In the genomic region with DNA sequence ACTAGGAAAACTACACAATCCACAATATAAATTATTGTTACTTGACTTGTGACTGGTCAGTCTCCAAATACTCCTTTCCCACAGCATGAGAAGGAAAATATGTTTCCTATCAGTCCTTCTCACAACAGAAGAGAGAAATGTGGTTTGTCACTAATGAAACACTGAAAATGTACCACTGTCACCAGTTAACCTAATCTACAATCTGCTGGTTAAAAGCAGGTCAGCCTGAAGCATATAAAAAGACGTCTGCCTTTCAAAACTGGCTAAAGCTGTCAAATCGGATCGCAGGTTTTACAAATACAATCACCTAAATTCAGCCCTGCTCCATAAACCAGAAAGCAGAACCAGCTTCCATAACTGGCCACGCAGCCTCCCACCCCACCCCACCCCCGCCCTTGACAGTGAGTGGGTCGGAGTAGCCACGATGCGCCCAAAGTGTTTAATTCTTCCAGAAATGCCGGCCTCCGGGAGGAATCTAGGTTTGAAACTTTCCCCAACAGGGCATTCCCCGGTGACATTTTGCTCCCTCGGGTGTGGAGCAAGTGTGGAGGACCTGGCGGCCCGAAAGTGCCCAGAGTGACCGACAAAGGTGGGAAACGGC, we compare ENCODE assay signal across 8 cellular contexts. TPM values are rescaled to one million over a fixed set of nuclear protein-coding genes. Genes with fewer than 3 reads are reported as not detected.
DNase-seq lines count a peak whose midpoint lies in the region; ATAC-seq and TF ChIP-seq lines count a peak whose summit lies in the region.

No MANE protein-coding gene starts in this region.

- DNase-seq in DND-41 (no peak), GM23248 (peak; percentile 66), NCI-H69 (lab: John Stamatoyannopoulos, UW) (peak; percentile 38), brain microvascular endothelial cell (no peak), kidney epithelial cell (ENCODE audit: low read depth) (no peak), stromal cell of bone marrow (ENCODE audit: low read depth) (peak; percentile 6), GM19240 (ENCODE audit: insufficient read length, low spot score) (no peak), NCI-H2029 (lab: John Stamatoyannopoulos, UW) (no peak)

- H3K9ac ChIP-seq in DND-41 (ENCODE audit: low read depth, low read length): peak overlapping the region; percentile 68
- H3K9ac ChIP-seq in GM23248: peak overlapping the region; percentile 98

- peaks cover 9% of the 10 kb centered on the region; the same call in 1 of the 2 replicates for H3F3A ChIP-seq in GM23248 (ENCODE audit: insufficient read depth)

- H4K20me1 ChIP-seq in DND-41 (ENCODE audit: insufficient read depth, low read length) (peaks cover 7% of the 10 kb centered on the region; the same call in 1 of the 2 replicates), GM23248 (ENCODE audit: insufficient read depth) (peaks cover 10% of the 10 kb centered on the region; the same call in 1 of the 2 replicates)

- no peaks in the 10 kb centered on the region for H3K27me3 ChIP-seq in DND-41 (ENCODE audit: insufficient read depth, low read length, poor library complexity)
- no peaks in the 10 kb centered on the region for H3K27me3 ChIP-seq in GM23248 (replicated peaks; ENCODE audit: insufficient read depth)
- H3K27me3 ChIP-seq in brain microvascular endothelial cell (replicated peaks): no peaks in the 10 kb centered on the region
- H3K27me3 ChIP-seq in kidney epithelial cell (ENCODE audit: control insufficient read depth, insufficient read depth, low read length): no peaks in the 10 kb centered on the region

- H3K4me3 ChIP-seq in DND-41 (ENCODE audit: low read depth in 1 of 2, low read length in 2 of 2): peak overlapping the region; percentile 47 to 70
- H3K4me3 ChIP-seq in GM23248: peak overlapping the region; percentile 87
- H3K4me3 ChIP-seq in brain microvascular endothelial cell (ENCODE audit: low read depth, low read length): peak overlapping the region; percentile 91
- peak overlapping the region; percentile 83 for H3K4me3 ChIP-seq in kidney epithelial cell (ENCODE audit: low read depth, low read length)

- H3K36me3 ChIP-seq in DND-41 (ENCODE audit: insufficient read depth, low read length) (no peaks in the 10 kb centered on the region), GM23248 (ENCODE audit: low read depth) (no peaks in the 10 kb centered on the region), brain microvascular endothelial cell (replicated peaks) (no peaks in the 10 kb centered on the region), kidney epithelial cell (ENCODE audit: control insufficient read depth, insufficient read depth, low read length) (no peaks in the 10 kb centered on the region)

- in situ Hi-C loops in GM23248 (cut with MboI) (no loop called here), brain microvascular endothelial cell (cut with HindIII; ENCODE audit: low pct_ligation_motif_present, low sequenced_read_pairs) (no loop called here)

- H3K79me2 ChIP-seq in DND-41 (ENCODE audit: insufficient read depth, low read length): peaks cover 54% of the 10 kb centered on the region
- peaks cover 55% of the 10 kb centered on the region for H3K79me2 ChIP-seq in GM23248 (ENCODE audit: insufficient read depth)

- H3K27ac ChIP-seq in DND-41 (ENCODE audit: low read length) (peak overlapping the region; percentile 67), GM23248 (peak overlapping the region; percentile 91), brain microvascular endothelial cell (peak overlapping the region; percentile 72)

- WGBS in GM23248 (ENCODE audit: low coverage in 1 of 2, low lambda C conversion rate in 2 of 2, missing lambda C conversion rate in 2 of 2), 2 experiments: 0 to 1% methylated on average over 16 of the region's 16 CpGs

- peak; percentile 5; the same call in 2 of the 3 replicates for ATAC-seq in DND-41 (ENCODE audit: insufficient read depth, low read depth)

- peak overlapping the region; percentile 86 for H3K4me2 ChIP-seq in DND-41 (ENCODE audit: insufficient read depth, low read length)
- H3K4me2 ChIP-seq in GM23248 (ENCODE audit: unreplicated experiment): peak overlapping the region; percentile 85

- peaks cover 26% of the 10 kb centered on the region for H3K4me1 ChIP-seq in DND-41 (ENCODE audit: insufficient read depth, low read length)
- peaks cover 6% of the 10 kb centered on the region; the same call in 1 of the 2 replicates for H3K4me1 ChIP-seq in GM23248 (ENCODE audit: insufficient read depth)

- no peak for TF ChIP-seq CTCF in DND-41 (IDR thresholded peaks at IDR 0.05; ENCODE audit: borderline replicate concordance, extremely low read depth, low read length, poor library complexity, severe bottlenecking)
- no peak for TF ChIP-seq CTCF in brain microvascular endothelial cell (IDR thresholded peaks at IDR 0.05; ENCODE audit: low read depth, low read length, missing control alignments)
- TF ChIP-seq CTCF in kidney epithelial cell (IDR thresholded peaks at IDR 0.05; ENCODE audit: insufficient read depth, low read length, poor library complexity, severe bottlenecking): no peak

- H3K9me2 ChIP-seq in GM23248 (ENCODE audit: insufficient read depth): no peaks in the 10 kb centered on the region

- no peaks in the 10 kb centered on the region for H3K9me3 ChIP-seq in DND-41 (ENCODE audit: insufficient read depth, low read length, severe bottlenecking)
- H3K9me3 ChIP-seq in GM23248 (ENCODE audit: low read depth): no peaks in the 10 kb centered on the region

- H2AFZ ChIP-seq in DND-41 (ENCODE audit: low read depth, low read length) (peak overlapping the region; percentile 75), GM23248 (peak overlapping the region; percentile 88)

RNA-seq across cellular contexts. Expression of a gene that starts 0.7 kb away (rescaled TPM):
- 77.4 and 94.8 TPM in 2 replicates for total RNA-seq in GM23248 (2014; rRNA removed; shearing (Covaris generic))
- 141 and 147 TPM in 2 replicates for polyA plus RNA-seq in GM23248 (2016; fragmentation: Nextera tagmentation; extraction: Ambion mirVana)
- total RNA-seq in kidney epithelial cell: 52.9 and 68.7 TPM in 2 replicates

RNA-seq across cellular contexts. Expression of a gene that starts 26.0 kb away (rescaled TPM):
- total RNA-seq in GM23248 (2014; rRNA removed; shearing (Covaris generic)): 2.2 and 2.8 TPM in 2 replicates
- 0.68 and 0.98 TPM in 2 replicates for polyA plus RNA-seq in GM23248 (2016; fragmentation: Nextera tagmentation; extraction: Ambion mirVana)
- 1.8 and 4.8 TPM in 2 replicates for total RNA-seq in kidney epithelial cell

Comparison
In these comparisons a context has a peak if more than half of its experiments do, and no peak if none do; other contexts are left out.
1. DNase-seq: peak in GM23248 (single experiment), NCI-H69 (single experiment) and stromal cell of bone marrow (single experiment); none in DND-41 (single experiment), brain microvascular endothelial cell (single experiment), kidney epithelial cell (single experiment), GM19240 (single experiment) and NCI-H2029 (single experiment).
2. Peak in every context shown above with its lines, with median percentiles within 50 percentile points of each other: H3K27ac ChIP-seq and H3K4me3 ChIP-seq.